In the genomic region with DNA sequence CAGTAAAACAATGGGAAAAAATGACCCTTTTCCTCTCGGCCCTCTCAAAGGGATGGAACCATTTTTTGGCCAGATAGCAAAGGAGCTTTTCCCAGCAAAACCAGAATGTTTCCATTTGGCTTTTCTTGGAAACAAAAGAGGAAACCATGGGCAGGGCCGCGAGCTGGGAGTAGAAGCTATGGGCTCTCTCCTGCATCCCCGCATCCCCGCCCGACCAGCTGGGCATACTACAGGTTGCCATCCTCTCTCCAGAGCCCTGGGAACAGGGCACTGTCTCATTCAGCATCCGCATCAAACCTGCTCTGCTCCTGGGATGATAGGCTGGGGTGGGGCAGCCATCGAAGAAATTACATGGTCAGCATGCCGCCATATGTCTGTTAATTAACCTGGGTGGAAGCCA, we compare ENCODE assay signal across 1 cellular context.
TF ChIP-seq lines count a peak whose summit lies in the region.

No MANE protein-coding gene starts in this region.

TF ChIP-seq in endothelial cell of umbilical vein, 7 proteins besides CTCF, POLR2A, EP300 and RAD21:
- TF ChIP-seq GATA2 (IDR thresholded peaks at IDR 0.05; ENCODE audit: insufficient read depth, insufficient read length, low read depth, low read length) (no peak), FOS (IDR thresholded peaks at IDR 0.05; ENCODE audit: borderline replicate concordance, insufficient read depth, low read length) (no peak), EZH2 (IDR thresholded peaks at IDR 0.05; ENCODE audit: borderline replicate concordance, low read depth, low read length, severe bottlenecking) (no peak), MYC (IDR thresholded peaks at IDR 0.05; ENCODE audit: low read depth, low read length) (no peak), POLR2AphosphoS5 (IDR thresholded peaks at IDR 0.05; ENCODE audit: insufficient read depth, low read depth, low read length) (no peak), JUN (IDR thresholded peaks at IDR 0.05; ENCODE audit: borderline replicate concordance, insufficient read depth, insufficient read length, low read depth) (no peak)
- TF ChIP-seq, protein P1, sequence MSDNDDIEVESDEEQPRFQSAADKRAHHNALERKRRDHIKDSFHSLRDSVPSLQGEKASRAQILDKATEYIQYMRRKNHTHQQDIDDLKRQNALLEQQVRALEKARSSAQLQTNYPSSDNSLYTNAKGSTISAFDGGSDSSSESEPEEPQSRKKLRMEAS (IDR thresholded peaks at IDR 0.05; ENCODE audit: insufficient read depth, insufficient read length) = no peak
